Comparison of ENCODE assay signal across 9 cellular contexts in the genomic region with DNA sequence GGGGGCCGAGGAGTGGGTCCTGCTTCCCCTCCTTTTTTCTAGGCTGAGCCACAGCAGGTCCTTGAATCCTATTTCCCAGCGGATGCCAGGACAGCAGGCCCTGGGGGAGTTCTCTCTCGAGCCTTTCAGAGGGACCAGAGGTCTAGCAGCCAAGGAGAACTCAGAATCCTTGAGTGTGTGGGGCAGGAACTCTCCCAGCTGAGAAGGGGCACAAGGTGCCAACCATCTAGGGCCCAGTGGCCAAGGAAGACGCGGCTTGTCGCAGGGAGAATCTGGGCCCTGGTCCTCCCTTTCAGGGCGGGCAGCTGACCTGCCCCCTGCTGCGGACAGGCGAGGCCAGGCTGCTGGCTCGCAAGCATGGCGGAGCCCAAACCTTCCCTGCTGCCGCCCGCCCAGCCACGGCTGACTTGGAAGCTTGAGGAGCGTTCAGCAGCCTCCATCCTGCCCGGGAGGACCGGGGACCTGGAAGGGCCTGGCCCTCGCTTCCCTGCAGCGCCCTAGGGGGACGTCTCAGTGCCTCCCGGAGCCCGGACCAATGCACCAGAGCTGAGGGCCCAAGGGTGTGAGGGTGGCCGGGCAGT. TPM values are rescaled to one million over a fixed set of nuclear protein-coding genes. Genes with fewer than 3 reads are reported as not detected.
A peak's percentile ranks its signal among the peaks of the same experiment; 100 is the strongest.
DNase-seq lines count a peak whose midpoint lies in the region; ATAC-seq and TF ChIP-seq lines count a peak whose summit lies in the region.
"Had no signal": no experiment of that assay in that cellular context is flagged by ENCODE, and none has a peak within 500 bp of the region (broad histone marks: within the 10 kb centered on the region; RNA-seq: fewer than 3 reads in every experiment).

No MANE protein-coding gene starts in this region.

- peaks cover 37% of the 10 kb centered on the region for H4K20me1 ChIP-seq in BLaER1

- H3K4me1 ChIP-seq in BLaER1: peaks cover 53% of the 10 kb centered on the region
- peaks cover 3% of the 10 kb centered on the region; the same call in 1 of the 2 replicates for H3K4me1 ChIP-seq in SJCRH30
- H3K4me1 ChIP-seq in effector memory CD4-positive, alpha-beta T cell (ENCODE audit: control insufficient read depth, insufficient read depth, low read length, poor library complexity, severe bottlenecking): peaks cover 22% of the 10 kb centered on the region

- H3K27ac Mint-ChIP-seq in naive thymus-derived CD8-positive, alpha-beta T cell: peak overlapping the region; percentile 91 to 98 (median 95)

- H3K4me3 ChIP-seq in BLaER1 (peak overlapping the region; percentile 97), SJCRH30 (peak overlapping the region; percentile 65)
- peak overlapping the region; percentile 82 for H3K4me3 ChIP-seq in effector memory CD4-positive, alpha-beta T cell (ENCODE audit: insufficient read depth, low read depth, low read length, poor library complexity, severe bottlenecking)

- peak overlapping the region; percentile 95 for H3K27ac ChIP-seq in BLaER1
- peak overlapping the region; percentile 52 for H3K27ac ChIP-seq in SJCRH30
- peak overlapping the region; percentile 98 for H3K27ac ChIP-seq in effector memory CD4-positive, alpha-beta T cell (ENCODE audit: insufficient read depth, low read length, poor library complexity, severe bottlenecking)

- H3K36me3 ChIP-seq in BLaER1: peaks cover 73% of the 10 kb centered on the region
- H3K36me3 ChIP-seq in SJCRH30: peaks cover 8% of the 10 kb centered on the region
- H3K36me3 ChIP-seq in effector memory CD4-positive, alpha-beta T cell (ENCODE audit: control insufficient read depth, insufficient read depth, low read length): peaks cover 40% of the 10 kb centered on the region

- H3K27me3 Mint-ChIP-seq in naive thymus-derived CD8-positive, alpha-beta T cell: no peaks in the 10 kb centered on the region

- in situ Hi-C loops in GM13976 (cut with MboI; ENCODE audit: low sequenced_read_pairs, unreplicated experiment): no loop called here

- DNase-seq in SJCRH30 (no peak), OCI-M2 (lab: John Stamatoyannopoulos, UW; ENCODE audit: unreplicated experiment) (no peak), GM13976 (ENCODE audit: low spot score) (no peak)
- no peak for DNase-seq in effector memory CD4-positive, alpha-beta T cell
- DNase-seq in naive thymus-derived CD8-positive, alpha-beta T cell: peak in 2 of 10 donors; percentile 31 to 44

- peak overlapping the region; percentile 96 for H3K4me2 ChIP-seq in BLaER1

- peak; percentile 1 for ATAC-seq in GM21526 (IDR thresholded peaks at IDR 0.05; ENCODE audit: low FRiP score, unreplicated experiment)
- peak; percentile 9 to 19 for ATAC-seq in naive thymus-derived CD8-positive, alpha-beta T cell
- no peak for ATAC-seq in HG03139 (IDR thresholded peaks at IDR 0.05; ENCODE audit: unreplicated experiment)

- H3K27me3 ChIP-seq in BLaER1 (no peaks in the 10 kb centered on the region), SJCRH30 (no peaks in the 10 kb centered on the region)
- no peaks in the 10 kb centered on the region for H3K27me3 ChIP-seq in effector memory CD4-positive, alpha-beta T cell (replicated peaks; ENCODE audit: control insufficient read depth, insufficient read depth, low read length, poor library complexity, severe bottlenecking)

- H3K4me1 Mint-ChIP-seq in naive thymus-derived CD8-positive, alpha-beta T cell: peaks cover 5 to 25% (median 20%) of the 10 kb centered on the region in 4 donors

- peak overlapping the region; percentile 77 to 97 (median 92) for H3K4me3 Mint-ChIP-seq in naive thymus-derived CD8-positive, alpha-beta T cell

- H3K36me3 Mint-ChIP-seq in naive thymus-derived CD8-positive, alpha-beta T cell: peaks cover 0 to 28% (median 0%) of the 10 kb centered on the region in 3 donors

- TF ChIP-seq CTCF in GM13976 (IDR thresholded peaks at IDR 0.05; ENCODE audit: borderline replicate concordance, control extremely low read depth, extremely low read depth, insufficient read depth, missing control alignments): no peak

- H3K9me3 ChIP-seq in BLaER1: no peaks in the 10 kb centered on the region
- H3K9me3 ChIP-seq in SJCRH30 (replicated peaks): no peaks in the 10 kb centered on the region
- no peaks in the 10 kb centered on the region for H3K9me3 ChIP-seq in effector memory CD4-positive, alpha-beta T cell (ENCODE audit: control insufficient read depth, low read length)

- POLR2A ChIA-PET in naive thymus-derived CD8-positive, alpha-beta T cell (lab: Charles Lee): interaction anchor here (1.1 to 8.2 kb wide), 9 partner anchors 12 to 1090 kb away, joined by 4 to 113 read pairs (median 6); partner anchors contain the start of genes C11orf21, CD81, TOLLIP and TSPAN32

- peak overlapping the region; percentile 86 for H3K9ac ChIP-seq in BLaER1

- no peaks in the 10 kb centered on the region for H3K9me3 Mint-ChIP-seq in naive thymus-derived CD8-positive, alpha-beta T cell

RNA-seq across cellular contexts. Expression of gene TSSC4, which starts 1.0 kb away (rescaled TPM):
- total RNA-seq in SJCRH30 (2014; rRNA removed; shearing (Covaris generic)): 26.7 and 31.1 TPM in 2 replicates
- total RNA-seq in naive thymus-derived CD8-positive, alpha-beta T cell: 10 to 100 TPM; 56.6 to 65.6 TPM
- 10 to 100 TPM; 49.0 to 68.3 (median 54.7) TPM for polyA plus RNA-seq in naive thymus-derived CD8-positive, alpha-beta T cell

RNA-seq across cellular contexts. Expression of gene CD81, which starts 22.5 kb away (rescaled TPM):
- 95.3 and 97.7 TPM in 2 replicates for total RNA-seq in SJCRH30 (2014; rRNA removed; shearing (Covaris generic))
- 10 to 100 TPM; 83.1 to 92.1 TPM for total RNA-seq in naive thymus-derived CD8-positive, alpha-beta T cell
- 10 to 100 TPM; 15.3 to 62.0 (median 42.1) TPM for polyA plus RNA-seq in naive thymus-derived CD8-positive, alpha-beta T cell

RNA-seq across cellular contexts. Expression of gene TRPM5, which starts 44.7 kb away (rescaled TPM):
- total RNA-seq in SJCRH30 (2014; rRNA removed; shearing (Covaris generic)): not detected in 2 replicates
- under 1 TPM; 0.60 to 0.69 TPM for total RNA-seq in naive thymus-derived CD8-positive, alpha-beta T cell
- not detected for polyA plus RNA-seq in naive thymus-derived CD8-positive, alpha-beta T cell
- total RNA-seq: M059J had no signal

RNA-seq across cellular contexts. Expression of gene KCNQ1, which starts 45.2 kb away (rescaled TPM):
- total RNA-seq in SJCRH30 (2014; rRNA removed; shearing (Covaris generic)): not detected in 2 replicates
- 10 to 100 TPM; 23.5 to 25.1 TPM for total RNA-seq in naive thymus-derived CD8-positive, alpha-beta T cell
- 10 to 100 TPM in 2 of 3 donors, 1 to 10 TPM in 1; 8.7 to 22.9 (median 10.4) TPM for polyA plus RNA-seq in naive thymus-derived CD8-positive, alpha-beta T cell
- total RNA-seq: M059J had no signal
